Comparison of ENCODE assay signal across 18 cellular contexts in the genomic region with DNA sequence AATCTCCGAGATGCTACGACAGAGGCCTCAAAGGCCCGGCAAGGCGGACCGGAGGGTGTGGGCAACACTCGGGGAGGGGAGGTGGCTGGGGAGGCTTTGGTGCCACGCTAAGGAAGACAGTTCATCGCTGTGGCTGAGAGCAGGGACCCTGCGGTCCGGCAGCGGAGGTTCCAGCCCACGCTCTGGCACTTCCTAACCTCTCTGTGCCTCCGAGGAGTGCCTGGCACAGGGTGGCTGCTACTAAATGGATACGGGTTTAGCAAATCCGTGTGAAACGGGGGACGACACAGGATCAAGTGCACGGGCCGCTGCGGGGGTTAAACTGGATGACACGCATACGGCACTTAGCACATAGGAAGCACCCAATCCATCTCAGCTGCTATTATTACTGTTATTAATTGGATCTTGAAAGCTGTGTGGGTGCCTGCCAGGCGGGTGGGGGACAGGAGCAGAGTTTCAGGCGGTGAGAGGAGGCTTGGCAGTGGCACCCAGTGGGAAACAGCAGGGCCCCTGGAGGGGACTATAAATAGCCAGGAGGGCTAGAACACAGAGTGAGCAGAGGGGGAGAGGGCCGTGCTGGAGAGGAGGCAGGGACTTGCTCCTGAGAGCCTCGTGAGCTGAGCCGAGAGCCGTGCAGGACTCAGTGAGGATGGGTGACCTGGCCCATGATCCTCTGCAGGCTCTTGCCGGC. TPM values are rescaled to one million over a fixed set of nuclear protein-coding genes. Genes with fewer than 3 reads are reported as not detected.
DNase-seq lines count a peak whose midpoint lies in the region; ATAC-seq and TF ChIP-seq lines count a peak whose summit lies in the region.
"Had no signal": no experiment of that assay in that cellular context is flagged by ENCODE, and none has a peak within 500 bp of the region (broad histone marks: within the 10 kb centered on the region; RNA-seq: fewer than 3 reads in every experiment).

No MANE protein-coding gene starts in this region.

- H3K4me3 ChIP-seq in GM23338 (no peak overlapping the region), ascending aorta (peak overlapping the region; percentile 27 to 51), heart left ventricle (peak overlapping the region in 6 of 12 donors; percentile 7 to 27 (median 12)), mesendoderm (ENCODE audit: low read length) (no peak overlapping the region)
- H3K4me3 ChIP-seq: HAP-1, prostate gland had no signal

- H3K27me3 ChIP-seq in GM23338 (ENCODE audit: insufficient read depth) (no peaks in the 10 kb centered on the region), ascending aorta (no peaks in the 10 kb centered on the region), heart left ventricle (no peaks in the 10 kb centered on the region), mesendoderm (ENCODE audit: insufficient read depth, low read length, poor library complexity) (no peaks in the 10 kb centered on the region)

- H3F3A ChIP-seq in GM23338 (replicated peaks; ENCODE audit: low read depth) = no peaks in the 10 kb centered on the region

- H2AFZ ChIP-seq in GM23338 = no peak overlapping the region

- intact Hi-C loops in ascending aorta (cut with DNase I) = no loop called here
- intact Hi-C loops in heart left ventricle (cut with DNase I) = no loop called here
- intact Hi-C loops in sciatic nerve (cut with DNase I) = loop anchor here (5.0 kb wide), 1 partner anchor 552 kb away; no protein-coding TSS in a partner anchor

- H3K79me1 ChIP-seq in mesendoderm (ENCODE audit: low read length) = no peaks in the 10 kb centered on the region

- no peak overlapping the region for H2BK15ac ChIP-seq in mesendoderm (replicated peaks; ENCODE audit: low read depth)

- no peak overlapping the region for H3K27ac Mint-ChIP-seq in GM23338
- H3K27ac Mint-ChIP-seq: memory B cell; naive thymus-derived CD8-positive, alpha-beta T cell; T-cell had no signal

- H3K18ac ChIP-seq in mesendoderm (ENCODE audit: low read length) = no peak overlapping the region

- H4K20me1 ChIP-seq in GM23338 (replicated peaks; ENCODE audit: insufficient read depth) = no peaks in the 10 kb centered on the region

- peaks cover 5% of the 10 kb centered on the region for H3K9me3 Mint-ChIP-seq in GM23338
- H3K9me3 Mint-ChIP-seq: CD8-positive, alpha-beta memory T cell; memory B cell; naive thymus-derived CD8-positive, alpha-beta T cell; T-cell had no signal

- peaks cover 4% of the 10 kb centered on the region; the same call in 2 of the 3 replicates for H3K4me1 Mint-ChIP-seq in GM23338
- H3K4me1 Mint-ChIP-seq: CD8-positive, alpha-beta memory T cell; T-cell had no signal

- TF ChIP-seq CTCF in GM23338 (conservative IDR thresholded peaks at IDR 0.05; ENCODE audit: low read depth in 2 of 2) = no peak
- no peak for TF ChIP-seq CTCF in ascending aorta (IDR thresholded peaks at IDR 0.05)
- no peak for TF ChIP-seq CTCF in heart left ventricle (IDR thresholded peaks at IDR 0.05)

- H3K27ac ChIP-seq in GM23338 (ENCODE audit: low read depth) (no peak overlapping the region), ascending aorta (peak overlapping the region; percentile 83 to 86), heart left ventricle (peak overlapping the region in 11 of 12 donors; percentile 40 to 85 (median 79)), mesendoderm (ENCODE audit: low read depth, low read length) (no peak overlapping the region)
- H3K27ac ChIP-seq: prostate gland had no signal

- ATAC-seq in GM23338 (peak; percentile 32), heart left ventricle (peak; percentile 97 to 99 (median 98)), sciatic nerve (peak; percentile 22), GM21528 (IDR thresholded peaks at IDR 0.05; ENCODE audit: low FRiP score, unreplicated experiment) (no peak)
- ATAC-seq: naive thymus-derived CD8-positive, alpha-beta T cell; T-cell had no signal

- H3K36me3 ChIP-seq in GM23338 (ENCODE audit: insufficient read depth) (no peaks in the 10 kb centered on the region), ascending aorta (no peaks in the 10 kb centered on the region), heart left ventricle (no peaks in the 10 kb centered on the region), mesendoderm (ENCODE audit: control insufficient read depth, insufficient read depth, low read length) (no peaks in the 10 kb centered on the region)
- H3K36me3 ChIP-seq: prostate gland had no signal

- DNase-seq in GM23338 (ENCODE audit: low spot score) (no peak), ascending aorta (ENCODE audit: low spot score in 2 of 2) (peak in 1 of 2 donors; percentile 77), heart left ventricle (peak; percentile 74 to 89 (median 75)), sciatic nerve (ENCODE audit: low spot score) (no peak), mesendoderm (no peak), MV-4-11 (lab: John Stamatoyannopoulos, UW) (no peak), activated T-cell treated with anti-CD3 and anti-CD28 coated beads for 4 hours (no peak)
- DNase-seq: CD8-positive, alpha-beta memory T cell; IMR-90; naive thymus-derived CD8-positive, alpha-beta T cell; NCI-H2029; NCI-H510A; stimulated activated CD4-positive, alpha-beta T cell treated with anti-CD3 and anti-CD28 coated beads, Interleukin-12 subunit alpha, Interleukin-12 subunit beta, amount 100 ng/mL, for 4 hours; T-cell had no signal

- H3K9ac ChIP-seq in mesendoderm (ENCODE audit: low read length) = no peak overlapping the region

- H3K4me3 Mint-ChIP-seq in GM23338 = no peak overlapping the region
- H3K4me3 Mint-ChIP-seq: CD8-positive, alpha-beta memory T cell; memory B cell; naive thymus-derived CD8-positive, alpha-beta T cell; T-cell had no signal

- H3K4me1 ChIP-seq in GM23338 (ENCODE audit: insufficient read depth) (no peaks in the 10 kb centered on the region; the same call in 1 of the 2 replicates), ascending aorta (peaks cover 5 to 44% of the 10 kb centered on the region in 2 donors), heart left ventricle (peaks cover 0 to 33% (median 15%) of the 10 kb centered on the region in 12 donors), mesendoderm (ENCODE audit: control insufficient read depth, low read depth, low read length) (no peaks in the 10 kb centered on the region)
- H3K4me1 ChIP-seq: prostate gland had no signal

- no peak overlapping the region for H3K4ac ChIP-seq in mesendoderm (ENCODE audit: low read depth, low read length)

- TF ChIP-seq POLR2A in heart left ventricle (IDR thresholded peaks at IDR 0.05) = no peak

- H3K4me2 ChIP-seq in GM23338 = no peak overlapping the region
- H3K4me2 ChIP-seq in mesendoderm (ENCODE audit: low read length) = no peak overlapping the region

- H3K79me2 ChIP-seq in GM23338 (replicated peaks; ENCODE audit: insufficient read depth) (no peaks in the 10 kb centered on the region), mesendoderm (ENCODE audit: control insufficient read depth, insufficient read depth, low read length) (no peaks in the 10 kb centered on the region)

- no peak overlapping the region for H2BK120ac ChIP-seq in mesendoderm (ENCODE audit: low read depth, low read length)

- no peak overlapping the region for H4K5ac ChIP-seq in mesendoderm (ENCODE audit: low read length)

- peaks cover 7% of the 10 kb centered on the region; the same call in 1 of the 3 replicates for H3K36me3 Mint-ChIP-seq in GM23338 (ENCODE audit: low read depth)
- H3K36me3 Mint-ChIP-seq: CD8-positive, alpha-beta memory T cell; naive thymus-derived CD8-positive, alpha-beta T cell had no signal

- no peak overlapping the region for H3K23ac ChIP-seq in mesendoderm (ENCODE audit: low read length)

- H2AK5ac ChIP-seq in mesendoderm (ENCODE audit: low read length) = no peak overlapping the region

- H3K27me3 Mint-ChIP-seq in GM23338 (ENCODE audit: insufficient read depth, low read depth, poor library complexity) = peaks cover 5% of the 10 kb centered on the region
- H3K27me3 Mint-ChIP-seq: CD8-positive, alpha-beta memory T cell; memory B cell; T-cell had no signal

- WGBS in heart left ventricle, 4 donors = 28 to 37% (median 34%) methylated on average over 29 of the region's 29 CpGs
- WGBS in mesendoderm (ENCODE audit: extremely low coverage, insufficient coverage, low lambda C conversion rate) = no CpG with 5 or more reads among the region's 29 CpGs

- no peak overlapping the region for H3K56ac ChIP-seq in mesendoderm (ENCODE audit: low read length)

- H3K9me2 ChIP-seq in GM23338 (ENCODE audit: insufficient read depth) = no peaks in the 10 kb centered on the region

- H2BK5ac ChIP-seq in mesendoderm (ENCODE audit: low read length) = no peak overlapping the region

- H3K9me3 ChIP-seq in ascending aorta = no peaks in the 10 kb centered on the region
- H3K9me3 ChIP-seq in heart left ventricle = no peaks in the 10 kb centered on the region
- H3K9me3 ChIP-seq: HAP-1, prostate gland had no signal

- H4K8ac ChIP-seq in mesendoderm (ENCODE audit: low read depth, low read length) = no peak overlapping the region

TF ChIP-seq in GM23338, 12 proteins besides CTCF, POLR2A, EP300 and RAD21 (continues in another document):
- TF ChIP-seq, protein P1, sequence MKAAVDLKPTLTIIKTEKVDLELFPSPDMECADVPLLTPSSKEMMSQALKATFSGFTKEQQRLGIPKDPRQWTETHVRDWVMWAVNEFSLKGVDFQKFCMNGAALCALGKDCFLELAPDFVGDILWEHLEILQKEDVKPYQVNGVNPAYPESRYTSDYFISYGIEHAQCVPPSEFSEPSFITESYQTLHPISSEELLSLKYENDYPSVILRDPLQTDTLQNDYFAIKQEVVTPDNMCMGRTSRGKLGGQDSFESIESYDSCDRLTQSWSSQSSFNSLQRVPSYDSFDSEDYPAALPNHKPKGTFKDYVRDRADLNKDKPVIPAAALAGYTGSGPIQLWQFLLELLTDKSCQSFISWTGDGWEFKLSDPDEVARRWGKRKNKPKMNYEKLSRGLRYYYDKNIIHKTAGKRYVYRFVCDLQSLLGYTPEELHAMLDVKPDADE (IDR thresholded peaks at IDR 0.05) = no peak

RNA-seq across cellular contexts. Expression of gene ABR, which starts 45.0 kb away (rescaled TPM):
- total RNA-seq in GM23338 (2014; rRNA removed; shearing (Covaris generic)) = 24.3 and 27.7 TPM in 2 replicates
- 15.0 and 18.5 TPM in 2 replicates for polyA plus RNA-seq in GM23338 (2016; fragmentation: Nextera tagmentation; extraction: Ambion mirVana)
- total RNA-seq in ascending aorta = 184 TPM
- total RNA-seq in heart left ventricle = 100 to 1,000 TPM; 134 to 171 (median 156) TPM
- polyA plus RNA-seq in heart left ventricle = 10 to 100 TPM; 64.5 to 93.2 TPM
- total RNA-seq in sciatic nerve = 110 TPM
- 11.5 TPM for polyA plus RNA-seq in mesendoderm (2013, experiment 1 of 2)
- 12.0 TPM for polyA plus RNA-seq in mesendoderm (2013, experiment 2 of 2)

Comparison
In these comparisons a context has a peak if more than half of its experiments do, and no peak if none do; other contexts are left out.
1. DNase-seq: peak in heart left ventricle (5 of 5); none in GM23338 (single experiment), sciatic nerve (single experiment), mesendoderm (single experiment), MV-4-11 (single experiment) and activated T-cell treated with anti-CD3 and anti-CD28 coated beads for 4 hours (single experiment).
2. H3K27ac ChIP-seq: peak in ascending aorta (2 of 2) and heart left ventricle (11 of 12); none in GM23338 (single experiment) and mesendoderm (single experiment).
3. H3K4me3 ChIP-seq: peak in ascending aorta (2 of 2); none in GM23338 (single experiment) and mesendoderm (single experiment).